ENCODE assay signal across 1 cellular context in the genomic region with DNA sequence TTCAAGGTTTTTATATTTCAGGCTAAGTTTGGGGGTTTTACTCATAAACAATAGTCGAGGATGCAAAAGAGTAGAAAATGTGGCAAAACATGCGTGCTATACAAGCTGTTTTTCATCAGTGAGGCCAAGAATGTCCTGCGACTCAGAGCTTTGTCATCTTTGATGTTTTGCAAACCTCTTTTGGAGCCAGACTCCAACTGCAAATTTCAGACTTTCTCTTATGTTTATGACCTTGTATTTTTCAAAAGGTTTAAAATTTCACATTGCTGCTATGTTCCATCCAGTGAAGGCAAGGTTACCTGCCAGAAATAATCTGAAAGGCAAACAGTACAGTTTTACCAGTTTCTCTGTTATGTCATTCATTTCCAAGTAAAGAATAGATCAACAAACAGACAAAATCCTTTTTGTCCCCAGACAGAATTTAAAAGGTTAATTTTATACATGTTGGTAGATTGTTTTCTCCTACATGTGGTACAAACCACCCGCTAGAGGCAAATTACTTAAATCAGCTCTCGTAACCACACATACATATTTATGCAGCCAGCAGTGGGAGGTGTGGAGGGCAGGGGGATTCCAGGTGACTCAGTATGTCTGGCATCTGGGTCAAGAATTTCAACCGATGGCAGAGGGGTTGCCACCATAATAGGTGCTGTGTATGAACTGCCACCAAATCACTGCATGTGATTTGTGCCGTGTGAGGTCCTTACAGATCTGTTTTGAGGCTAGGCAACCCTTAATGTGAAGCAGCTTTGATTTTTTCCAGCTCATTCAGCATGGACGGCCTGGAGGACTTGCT.
TF ChIP-seq lines count a peak whose summit lies in the region.

No MANE protein-coding gene starts in this region.

TF ChIP-seq in GM23338, 12 proteins besides CTCF, POLR2A, EP300 and RAD21 (continued from another document):
- TF ChIP-seq, protein P1, sequence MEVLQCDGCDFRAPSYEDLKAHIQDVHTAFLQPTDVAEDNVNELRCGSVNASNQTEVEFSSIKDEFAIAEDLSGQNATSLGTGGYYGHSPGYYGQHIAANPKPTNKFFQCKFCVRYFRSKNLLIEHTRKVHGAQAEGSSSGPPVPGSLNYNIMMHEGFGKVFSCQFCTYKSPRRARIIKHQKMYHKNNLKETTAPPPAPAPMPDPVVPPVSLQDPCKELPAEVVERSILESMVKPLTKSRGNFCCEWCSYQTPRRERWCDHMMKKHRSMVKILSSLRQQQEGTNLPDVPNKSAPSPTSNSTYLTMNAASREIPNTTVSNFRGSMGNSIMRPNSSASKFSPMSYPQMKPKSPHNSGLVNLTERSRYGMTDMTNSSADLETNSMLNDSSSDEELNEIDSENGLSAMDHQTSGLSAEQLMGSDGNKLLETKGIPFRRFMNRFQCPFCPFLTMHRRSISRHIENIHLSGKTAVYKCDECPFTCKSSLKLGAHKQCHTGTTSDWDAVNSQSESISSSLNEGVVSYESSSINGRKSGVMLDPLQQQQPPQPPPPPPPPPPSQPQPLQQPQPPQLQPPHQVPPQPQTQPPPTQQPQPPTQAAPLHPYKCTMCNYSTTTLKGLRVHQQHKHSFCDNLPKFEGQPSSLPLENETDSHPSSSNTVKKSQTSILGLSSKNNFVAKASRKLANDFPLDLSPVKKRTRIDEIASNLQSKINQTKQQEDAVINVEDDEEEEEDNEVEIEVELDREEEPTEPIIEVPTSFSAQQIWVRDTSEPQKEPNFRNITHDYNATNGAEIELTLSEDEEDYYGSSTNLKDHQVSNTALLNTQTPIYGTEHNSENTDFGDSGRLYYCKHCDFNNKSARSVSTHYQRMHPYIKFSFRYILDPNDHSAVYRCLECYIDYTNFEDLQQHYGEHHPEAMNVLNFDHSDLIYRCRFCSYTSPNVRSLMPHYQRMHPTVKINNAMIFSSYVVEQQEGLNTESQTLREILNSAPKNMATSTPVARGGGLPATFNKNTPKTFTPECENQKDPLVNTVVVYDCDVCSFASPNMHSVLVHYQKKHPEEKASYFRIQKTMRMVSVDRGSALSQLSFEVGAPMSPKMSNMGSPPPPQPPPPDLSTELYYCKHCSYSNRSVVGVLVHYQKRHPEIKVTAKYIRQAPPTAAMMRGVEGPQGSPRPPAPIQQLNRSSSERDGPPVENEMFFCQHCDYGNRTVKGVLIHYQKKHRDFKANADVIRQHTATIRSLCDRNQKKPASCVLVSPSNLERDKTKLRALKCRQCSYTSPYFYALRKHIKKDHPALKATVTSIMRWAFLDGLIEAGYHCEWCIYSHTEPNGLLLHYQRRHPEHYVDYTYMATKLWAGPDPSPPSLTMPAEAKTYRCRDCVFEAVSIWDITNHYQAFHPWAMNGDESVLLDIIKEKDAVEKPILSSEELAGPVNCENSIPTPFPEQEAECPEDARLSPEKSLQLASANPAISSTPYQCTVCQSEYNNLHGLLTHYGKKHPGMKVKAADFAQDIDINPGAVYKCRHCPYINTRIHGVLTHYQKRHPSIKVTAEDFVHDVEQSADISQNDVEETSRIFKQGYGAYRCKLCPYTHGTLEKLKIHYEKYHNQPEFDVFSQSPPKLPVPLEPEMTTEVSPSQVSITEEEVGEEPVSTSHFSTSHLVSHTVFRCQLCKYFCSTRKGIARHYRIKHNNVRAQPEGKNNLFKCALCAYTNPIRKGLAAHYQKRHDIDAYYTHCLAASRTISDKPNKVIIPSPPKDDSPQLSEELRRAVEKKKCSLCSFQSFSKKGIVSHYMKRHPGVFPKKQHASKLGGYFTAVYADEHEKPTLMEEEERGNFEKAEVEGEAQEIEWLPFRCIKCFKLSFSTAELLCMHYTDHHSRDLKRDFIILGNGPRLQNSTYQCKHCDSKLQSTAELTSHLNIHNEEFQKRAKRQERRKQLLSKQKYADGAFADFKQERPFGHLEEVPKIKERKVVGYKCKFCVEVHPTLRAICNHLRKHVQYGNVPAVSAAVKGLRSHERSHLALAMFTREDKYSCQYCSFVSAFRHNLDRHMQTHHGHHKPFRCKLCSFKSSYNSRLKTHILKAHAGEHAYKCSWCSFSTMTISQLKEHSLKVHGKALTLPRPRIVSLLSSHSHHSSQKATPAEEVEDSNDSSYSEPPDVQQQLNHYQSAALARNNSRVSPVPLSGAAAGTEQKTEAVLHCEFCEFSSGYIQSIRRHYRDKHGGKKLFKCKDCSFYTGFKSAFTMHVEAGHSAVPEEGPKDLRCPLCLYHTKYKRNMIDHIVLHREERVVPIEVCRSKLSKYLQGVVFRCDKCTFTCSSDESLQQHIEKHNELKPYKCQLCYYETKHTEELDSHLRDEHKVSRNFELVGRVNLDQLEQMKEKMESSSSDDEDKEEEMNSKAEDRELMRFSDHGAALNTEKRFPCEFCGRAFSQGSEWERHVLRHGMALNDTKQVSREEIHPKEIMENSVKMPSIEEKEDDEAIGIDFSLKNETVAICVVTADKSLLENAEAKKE (CRISPR knock-in tag; IDR thresholded peaks at IDR 0.05), result no peak
- TF ChIP-seq JUNB (IDR thresholded peaks at IDR 0.05; ENCODE audit: unreplicated experiment) (no peak), NANOG (IDR thresholded peaks at IDR 0.05; ENCODE audit: borderline replicate concordance) (no peak), POLR2AphosphoS5 (IDR thresholded peaks at IDR 0.05; ENCODE audit: low read depth) (no peak), EZH2 (IDR thresholded peaks at IDR 0.05; ENCODE audit: low read depth, unreplicated experiment) (no peak), STAT1 (IDR thresholded peaks at IDR 0.05; ENCODE audit: unreplicated experiment) (no peak), EZH2phosphoT487 (IDR thresholded peaks at IDR 0.05; ENCODE audit: unreplicated experiment) (no peak), REST (IDR thresholded peaks at IDR 0.05; ENCODE audit: unreplicated experiment) (no peak), CREB1 (CRISPR knock-in tag; IDR thresholded peaks at IDR 0.05; ENCODE audit: low read depth) (no peak)
- TF ChIP-seq, protein P2, sequence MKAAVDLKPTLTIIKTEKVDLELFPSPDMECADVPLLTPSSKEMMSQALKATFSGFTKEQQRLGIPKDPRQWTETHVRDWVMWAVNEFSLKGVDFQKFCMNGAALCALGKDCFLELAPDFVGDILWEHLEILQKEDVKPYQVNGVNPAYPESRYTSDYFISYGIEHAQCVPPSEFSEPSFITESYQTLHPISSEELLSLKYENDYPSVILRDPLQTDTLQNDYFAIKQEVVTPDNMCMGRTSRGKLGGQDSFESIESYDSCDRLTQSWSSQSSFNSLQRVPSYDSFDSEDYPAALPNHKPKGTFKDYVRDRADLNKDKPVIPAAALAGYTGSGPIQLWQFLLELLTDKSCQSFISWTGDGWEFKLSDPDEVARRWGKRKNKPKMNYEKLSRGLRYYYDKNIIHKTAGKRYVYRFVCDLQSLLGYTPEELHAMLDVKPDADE (IDR thresholded peaks at IDR 0.05), result no peak
TF ChIP-seq in GM23338: peak in this region for 0.
